In genomic region chr1:25196830-25197229, GRCh38 we compare ENCODE assay signal across 1 cellular context.
A peak's percentile ranks its signal among the peaks of the same experiment; 100 is the strongest.
TF ChIP-seq lines count a peak whose summit lies in the region.

No MANE protein-coding gene starts in this region.

TF ChIP-seq in HepG2, 621 proteins besides CTCF, POLR2A, EP300 and RAD21:
- no peak for TF ChIP-seq NPAS2 (CRISPR knock-in tag; IDR thresholded peaks at IDR 0.05; ENCODE audit: borderline replicate concordance)
- TF ChIP-seq ZNF768 (CRISPR knock-in tag; IDR thresholded peaks at IDR 0.05): peak; percentile 95
- TF ChIP-seq ZNF430 (CRISPR knock-in tag; IDR thresholded peaks at IDR 0.05): 0 out of 2 replicates have a peak, but pooled peaks have one; percentile 7
